ENCODE assay signal across 1 cellular context in the genomic region with DNA sequence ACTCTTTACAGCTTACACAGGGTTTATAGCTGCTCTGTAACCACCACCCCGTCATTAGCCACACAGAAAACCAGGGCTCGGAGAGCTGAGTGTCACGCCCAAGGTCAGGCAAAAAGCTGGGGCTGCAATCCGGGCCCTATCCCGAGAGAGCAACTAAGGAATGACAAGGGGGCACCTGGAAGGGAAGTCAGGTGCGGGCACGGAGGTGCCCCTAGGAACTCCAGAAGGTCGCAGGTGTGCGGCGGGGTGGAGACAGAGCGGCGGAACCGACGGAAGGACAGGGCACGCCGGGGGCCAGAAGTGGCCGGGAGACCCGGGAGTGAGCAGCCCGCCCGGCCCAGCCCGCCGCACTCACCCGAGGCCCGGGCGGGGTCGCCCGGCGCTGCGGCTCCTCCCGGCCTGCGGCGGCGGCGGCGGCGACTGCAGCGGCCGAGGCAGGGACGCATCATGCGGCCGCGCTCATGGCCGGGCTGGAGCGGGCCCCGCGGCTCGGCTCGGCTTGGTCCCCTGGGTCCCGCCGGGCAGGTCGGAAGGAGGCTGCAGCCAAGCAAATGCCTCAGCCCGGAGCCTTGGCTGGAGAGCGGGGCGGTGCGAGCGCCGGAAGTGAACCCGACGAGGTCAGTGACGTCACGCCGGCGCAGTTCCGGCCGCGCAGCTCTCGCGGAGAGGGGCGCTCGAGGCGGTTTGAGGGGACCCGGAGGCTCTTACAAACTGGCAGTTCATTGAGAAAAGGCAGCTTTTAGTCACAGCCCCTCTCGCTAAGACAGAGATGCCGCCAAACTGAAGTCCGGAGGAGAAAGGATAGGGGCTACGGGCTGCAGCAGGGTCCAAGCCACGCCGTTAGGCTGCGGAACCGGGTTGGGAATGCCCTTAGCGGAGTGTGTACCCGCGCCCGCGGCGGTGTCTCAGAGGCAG.
TF ChIP-seq lines count a peak whose summit lies in the region.

TSS of gene ZDHHC7 (minus strand) at position 605 of the 915 bp plus-strand sequence. CDS start 20,917 bp downstream, outside the sequence.

TF ChIP-seq in HEK293, 187 proteins besides CTCF, POLR2A, EP300 and RAD21 (continued from another document and continues in another):
- TF ChIP-seq ZNF692 (tag by site-specific recombination; IDR thresholded peaks at IDR 0.05): peak; percentile 50; the same call in 1 of the 2 replicates
- no peak for TF ChIP-seq ZNF785 (tag by site-specific recombination; IDR thresholded peaks at IDR 0.05)
- no peak for TF ChIP-seq ZNF658 (tag by site-specific recombination; IDR thresholded peaks at IDR 0.05)
- no peak; the same call in 1 of the 2 replicates for TF ChIP-seq KLF1 (tag by site-specific recombination; IDR thresholded peaks at IDR 0.05)
- no peak for TF ChIP-seq ZNF747 (tag by site-specific recombination; IDR thresholded peaks at IDR 0.05)
- TF ChIP-seq, protein P1, sequence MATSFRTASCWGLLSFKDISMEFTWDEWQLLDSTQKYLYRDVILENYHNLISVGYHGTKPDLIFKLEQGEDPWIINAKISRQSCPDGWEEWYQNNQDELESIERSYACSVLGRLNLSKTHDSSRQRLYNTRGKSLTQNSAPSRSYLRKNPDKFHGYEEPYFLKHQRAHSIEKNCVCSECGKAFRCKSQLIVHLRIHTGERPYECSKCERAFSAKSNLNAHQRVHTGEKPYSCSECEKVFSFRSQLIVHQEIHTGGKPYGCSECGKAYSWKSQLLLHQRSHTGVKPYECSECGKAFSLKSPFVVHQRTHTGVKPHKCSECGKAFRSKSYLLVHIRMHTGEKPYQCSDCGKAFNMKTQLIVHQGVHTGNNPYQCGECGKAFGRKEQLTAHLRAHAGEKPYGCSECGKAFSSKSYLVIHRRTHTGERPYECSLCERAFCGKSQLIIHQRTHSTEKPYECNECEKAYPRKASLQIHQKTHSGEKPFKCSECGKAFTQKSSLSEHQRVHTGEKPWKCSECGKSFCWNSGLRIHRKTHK (tag by site-specific recombination; IDR thresholded peaks at IDR 0.05): no peak
- no peak for TF ChIP-seq ZNF426 (tag by site-specific recombination; IDR thresholded peaks at IDR 0.05)
- TF ChIP-seq BCL11A (tag by site-specific recombination; IDR thresholded peaks at IDR 0.05; ENCODE audit: low read depth): no peak
- no peak for TF ChIP-seq GLI4 (tag by site-specific recombination; IDR thresholded peaks at IDR 0.05)
- no peak for TF ChIP-seq ZNF112 (tag by site-specific recombination; IDR thresholded peaks at IDR 0.05)
- TF ChIP-seq ZNF677 (tag by site-specific recombination; IDR thresholded peaks at IDR 0.05): peak; percentile 31; the same call in 1 of the 2 replicates
- no peak for TF ChIP-seq ZFP69B (tag by site-specific recombination; IDR thresholded peaks at IDR 0.05)
- no peak for TF ChIP-seq ZSCAN23 (tag by site-specific recombination; IDR thresholded peaks at IDR 0.05)
- TF ChIP-seq ZFP37 (tag by site-specific recombination; IDR thresholded peaks at IDR 0.05): no peak; the same call in 1 of the 2 replicates
- no peak for TF ChIP-seq ZNF701 (tag by site-specific recombination; IDR thresholded peaks at IDR 0.05)
- TF ChIP-seq ZNF521 (tag by site-specific recombination; IDR thresholded peaks at IDR 0.05): no peak
- no peak for TF ChIP-seq ZNF157 (tag by site-specific recombination; IDR thresholded peaks at IDR 0.05)
- TF ChIP-seq ZNF768 (tag by site-specific recombination; IDR thresholded peaks at IDR 0.05): no peak
- TF ChIP-seq YY2 (tag by site-specific recombination; IDR thresholded peaks at IDR 0.05): no peak
- TF ChIP-seq ZNF354C (tag by site-specific recombination; IDR thresholded peaks at IDR 0.05; ENCODE audit: borderline replicate concordance, low read depth): no peak
- no peak for TF ChIP-seq ZNF777 (tag by site-specific recombination; IDR thresholded peaks at IDR 0.05; ENCODE audit: borderline replicate concordance)
- TF ChIP-seq ZNF2 (tag by site-specific recombination; IDR thresholded peaks at IDR 0.05): peak; percentile 24; the same call in 1 of the 2 replicates
- TF ChIP-seq PRDM2 (tag by site-specific recombination; IDR thresholded peaks at IDR 0.05; ENCODE audit: borderline replicate concordance): no peak
- no peak for TF ChIP-seq ZNF664 (tag by site-specific recombination; IDR thresholded peaks at IDR 0.05)
- no peak for TF ChIP-seq HOXD13 (CRISPR knock-in tag; IDR thresholded peaks at IDR 0.05; ENCODE audit: borderline replicate concordance)
- no peak for TF ChIP-seq ZNF501 (tag by site-specific recombination; IDR thresholded peaks at IDR 0.05)
- no peak for TF ChIP-seq RBAK (tag by site-specific recombination; IDR thresholded peaks at IDR 0.05)
- 0 out of 2 replicates have a peak, but pooled peaks have one; percentile 17 for TF ChIP-seq ZNF391 (tag by site-specific recombination; IDR thresholded peaks at IDR 0.05; ENCODE audit: borderline replicate concordance, low read depth)
- TF ChIP-seq ZNF366 (tag by site-specific recombination; conservative IDR thresholded peaks at IDR 0.05): no peak
- TF ChIP-seq ZFP3 (tag by site-specific recombination; IDR thresholded peaks at IDR 0.05; ENCODE audit: low read depth): no peak
- no peak for TF ChIP-seq ZNF585B (tag by site-specific recombination; IDR thresholded peaks at IDR 0.05)
- no peak for TF ChIP-seq ZNF175 (tag by site-specific recombination; IDR thresholded peaks at IDR 0.05)
- no peak for TF ChIP-seq KLF7 (tag by site-specific recombination; IDR thresholded peaks at IDR 0.05; ENCODE audit: borderline replicate concordance)
- TF ChIP-seq SALL2 (tag by site-specific recombination; IDR thresholded peaks at IDR 0.05; ENCODE audit: borderline replicate concordance): no peak
- no peak for TF ChIP-seq BCL6B (tag by site-specific recombination; IDR thresholded peaks at IDR 0.05)
- TF ChIP-seq ZSCAN5A (tag by site-specific recombination; IDR thresholded peaks at IDR 0.05): no peak
- no peak for TF ChIP-seq ZNF114 (tag by site-specific recombination; IDR thresholded peaks at IDR 0.05)
- TF ChIP-seq ZNF23 (tag by site-specific recombination; IDR thresholded peaks at IDR 0.05; ENCODE audit: borderline replicate concordance): no peak
- TF ChIP-seq ZNF394 (tag by site-specific recombination; IDR thresholded peaks at IDR 0.05; ENCODE audit: borderline replicate concordance): no peak
- TF ChIP-seq KLF16 (tag by site-specific recombination; IDR thresholded peaks at IDR 0.05): no peak; the same call in 1 of the 2 replicates
- TF ChIP-seq ZIC2 (tag by site-specific recombination; IDR thresholded peaks at IDR 0.05): no peak
- no peak for TF ChIP-seq BCL11B (tag by site-specific recombination; IDR thresholded peaks at IDR 0.05; ENCODE audit: low read depth)
- TF ChIP-seq ZNF146 (tag by site-specific recombination; IDR thresholded peaks at IDR 0.05): no peak
- no peak for TF ChIP-seq GLIS1 (tag by site-specific recombination; IDR thresholded peaks at IDR 0.05)
- 0 out of 2 replicates have a peak, but pooled peaks have one; percentile 38 for TF ChIP-seq PRDM1 (tag by site-specific recombination; IDR thresholded peaks at IDR 0.05)
- TF ChIP-seq HOXC10 (CRISPR knock-in tag; IDR thresholded peaks at IDR 0.05): no peak
- TF ChIP-seq, protein P2, sequence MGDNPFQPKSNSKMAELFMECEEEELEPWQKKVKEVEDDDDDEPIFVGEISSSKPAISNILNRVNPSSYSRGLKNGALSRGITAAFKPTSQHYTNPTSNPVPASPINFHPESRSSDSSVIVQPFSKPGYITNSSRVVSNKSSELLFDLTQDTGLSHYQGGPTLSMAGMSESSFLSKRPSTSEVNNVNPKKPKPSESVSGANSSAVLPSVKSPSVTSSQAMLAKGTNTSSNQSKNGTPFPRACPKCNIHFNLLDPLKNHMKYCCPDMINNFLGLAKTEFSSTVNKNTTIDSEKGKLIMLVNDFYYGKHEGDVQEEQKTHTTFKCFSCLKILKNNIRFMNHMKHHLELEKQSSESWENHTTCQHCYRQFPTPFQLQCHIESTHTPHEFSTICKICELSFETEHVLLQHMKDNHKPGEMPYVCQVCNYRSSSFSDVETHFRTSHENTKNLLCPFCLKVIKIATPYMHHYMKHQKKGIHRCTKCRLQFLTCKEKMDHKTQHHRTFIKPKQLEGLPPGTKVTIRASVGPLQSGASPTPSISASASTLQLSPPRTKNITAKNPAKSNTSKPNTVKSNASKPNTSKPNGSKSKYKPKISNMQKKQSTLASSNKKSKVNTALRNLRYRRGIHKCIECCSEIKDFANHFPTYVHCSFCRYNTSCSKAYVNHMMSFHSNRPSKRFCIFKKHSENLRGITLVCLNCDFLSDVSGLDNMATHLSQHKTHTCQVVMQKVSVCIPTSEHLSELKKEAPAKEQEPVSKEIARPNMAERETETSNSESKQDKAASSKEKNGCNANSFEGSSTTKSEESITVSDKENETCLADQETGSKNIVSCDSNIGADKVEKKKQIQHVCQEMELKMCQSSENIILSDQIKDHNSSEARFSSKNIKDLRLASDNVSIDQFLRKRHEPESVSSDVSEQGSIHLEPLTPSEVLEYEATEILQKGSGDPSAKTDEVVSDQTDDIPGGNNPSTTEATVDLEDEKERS (tag by site-specific recombination; IDR thresholded peaks at IDR 0.05): no peak
- no peak for TF ChIP-seq ZNF791 (tag by site-specific recombination; IDR thresholded peaks at IDR 0.05)
- no peak for TF ChIP-seq ZNF544 (tag by site-specific recombination; IDR thresholded peaks at IDR 0.05)
- no peak for TF ChIP-seq ZNF548 (tag by site-specific recombination; IDR thresholded peaks at IDR 0.05)
- no peak; the same call in 1 of the 2 replicates for TF ChIP-seq ZNF660 (tag by site-specific recombination; IDR thresholded peaks at IDR 0.05)
- TF ChIP-seq HOXA7 (CRISPR knock-in tag; IDR thresholded peaks at IDR 0.05; ENCODE audit: borderline replicate concordance): no peak
- no peak for TF ChIP-seq MYNN (tag by site-specific recombination; IDR thresholded peaks at IDR 0.05; ENCODE audit: borderline replicate concordance)
